1 cellular context compared by ENCODE assay signal in the genomic region with DNA sequence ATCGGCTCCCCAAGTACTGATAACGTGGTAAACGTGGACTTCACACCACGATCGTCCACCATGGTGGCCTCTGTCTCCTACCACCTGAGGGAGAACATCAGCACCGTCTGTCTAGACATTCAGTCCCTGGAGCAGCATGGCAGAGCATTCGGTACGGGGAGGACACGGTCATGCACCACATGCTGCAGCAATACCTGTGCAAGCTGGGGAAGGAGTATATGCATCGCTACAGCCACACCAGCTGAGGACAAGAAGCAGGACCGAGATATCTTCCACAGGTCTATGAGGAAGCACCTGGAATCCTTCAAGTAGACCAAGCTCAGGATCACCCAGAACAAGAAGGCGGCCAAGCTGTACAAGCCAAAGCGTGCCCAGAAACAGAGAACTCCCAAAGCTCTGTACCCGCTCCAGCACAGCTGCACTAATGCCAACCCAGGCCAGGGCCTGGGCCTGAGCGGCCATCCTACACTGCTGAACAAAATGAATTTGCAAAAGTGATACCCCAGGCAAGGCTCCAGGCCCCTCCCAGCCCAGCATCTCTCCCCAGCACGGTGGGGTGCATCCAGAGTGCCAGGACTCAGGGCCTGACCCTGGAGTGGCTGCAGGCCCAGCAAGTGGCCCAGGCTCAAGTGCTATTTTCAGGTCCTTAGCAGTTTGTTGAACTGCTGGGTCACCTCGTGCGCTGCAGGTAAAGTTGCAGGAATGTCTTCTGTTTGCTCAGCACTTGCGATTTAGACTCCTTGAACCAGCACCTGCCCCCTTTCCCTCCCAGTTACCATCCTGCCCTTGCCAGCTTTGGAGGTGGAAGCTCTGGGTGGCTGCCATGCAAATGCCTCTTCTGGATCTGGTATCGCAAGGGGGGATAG.
A peak's percentile ranks its signal among the peaks of the same experiment; 100 is the strongest.
TF ChIP-seq lines count a peak whose summit lies in the region.

No MANE protein-coding gene starts in this region.

TF ChIP-seq in K562, 482 proteins besides CTCF, POLR2A, EP300 and RAD21 (continued from another document and continues in another):
- TF ChIP-seq, protein P1, sequence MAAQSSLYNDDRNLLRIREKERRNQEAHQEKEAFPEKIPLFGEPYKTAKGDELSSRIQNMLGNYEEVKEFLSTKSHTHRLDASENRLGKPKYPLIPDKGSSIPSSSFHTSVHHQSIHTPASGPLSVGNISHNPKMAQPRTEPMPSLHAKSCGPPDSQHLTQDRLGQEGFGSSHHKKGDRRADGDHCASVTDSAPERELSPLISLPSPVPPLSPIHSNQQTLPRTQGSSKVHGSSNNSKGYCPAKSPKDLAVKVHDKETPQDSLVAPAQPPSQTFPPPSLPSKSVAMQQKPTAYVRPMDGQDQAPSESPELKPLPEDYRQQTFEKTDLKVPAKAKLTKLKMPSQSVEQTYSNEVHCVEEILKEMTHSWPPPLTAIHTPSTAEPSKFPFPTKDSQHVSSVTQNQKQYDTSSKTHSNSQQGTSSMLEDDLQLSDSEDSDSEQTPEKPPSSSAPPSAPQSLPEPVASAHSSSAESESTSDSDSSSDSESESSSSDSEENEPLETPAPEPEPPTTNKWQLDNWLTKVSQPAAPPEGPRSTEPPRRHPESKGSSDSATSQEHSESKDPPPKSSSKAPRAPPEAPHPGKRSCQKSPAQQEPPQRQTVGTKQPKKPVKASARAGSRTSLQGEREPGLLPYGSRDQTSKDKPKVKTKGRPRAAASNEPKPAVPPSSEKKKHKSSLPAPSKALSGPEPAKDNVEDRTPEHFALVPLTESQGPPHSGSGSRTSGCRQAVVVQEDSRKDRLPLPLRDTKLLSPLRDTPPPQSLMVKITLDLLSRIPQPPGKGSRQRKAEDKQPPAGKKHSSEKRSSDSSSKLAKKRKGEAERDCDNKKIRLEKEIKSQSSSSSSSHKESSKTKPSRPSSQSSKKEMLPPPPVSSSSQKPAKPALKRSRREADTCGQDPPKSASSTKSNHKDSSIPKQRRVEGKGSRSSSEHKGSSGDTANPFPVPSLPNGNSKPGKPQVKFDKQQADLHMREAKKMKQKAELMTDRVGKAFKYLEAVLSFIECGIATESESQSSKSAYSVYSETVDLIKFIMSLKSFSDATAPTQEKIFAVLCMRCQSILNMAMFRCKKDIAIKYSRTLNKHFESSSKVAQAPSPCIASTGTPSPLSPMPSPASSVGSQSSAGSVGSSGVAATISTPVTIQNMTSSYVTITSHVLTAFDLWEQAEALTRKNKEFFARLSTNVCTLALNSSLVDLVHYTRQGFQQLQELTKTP (IDR thresholded peaks at IDR 0.05; ENCODE audit: low read depth in 1 of 2, partially characterized antibody in 2 of 2): no peak
- TF ChIP-seq, protein P2, sequence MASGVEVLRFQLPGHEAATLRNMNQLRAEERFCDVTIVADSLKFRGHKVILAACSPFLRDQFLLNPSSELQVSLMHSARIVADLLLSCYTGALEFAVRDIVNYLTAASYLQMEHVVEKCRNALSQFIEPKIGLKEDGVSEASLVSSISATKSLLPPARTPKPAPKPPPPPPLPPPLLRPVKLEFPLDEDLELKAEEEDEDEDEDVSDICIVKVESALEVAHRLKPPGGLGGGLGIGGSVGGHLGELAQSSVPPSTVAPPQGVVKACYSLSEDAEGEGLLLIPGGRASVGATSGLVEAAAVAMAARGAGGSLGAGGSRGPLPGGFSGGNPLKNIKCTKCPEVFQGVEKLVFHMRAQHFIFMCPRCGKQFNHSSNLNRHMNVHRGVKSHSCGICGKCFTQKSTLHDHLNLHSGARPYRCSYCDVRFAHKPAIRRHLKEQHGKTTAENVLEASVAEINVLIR (CRISPR knock-in tag; IDR thresholded peaks at IDR 0.05): no peak
- TF ChIP-seq, protein P3, sequence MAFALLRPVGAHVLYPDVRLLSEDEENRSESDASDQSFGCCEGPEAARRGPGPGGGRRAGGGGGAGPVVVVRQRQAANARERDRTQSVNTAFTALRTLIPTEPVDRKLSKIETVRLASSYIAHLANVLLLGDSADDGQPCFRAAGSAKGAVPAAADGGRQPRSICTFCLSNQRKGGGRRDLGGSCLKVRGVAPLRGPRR (CRISPR knock-in tag; IDR thresholded peaks at IDR 0.05): no peak
- TF ChIP-seq, protein P4, sequence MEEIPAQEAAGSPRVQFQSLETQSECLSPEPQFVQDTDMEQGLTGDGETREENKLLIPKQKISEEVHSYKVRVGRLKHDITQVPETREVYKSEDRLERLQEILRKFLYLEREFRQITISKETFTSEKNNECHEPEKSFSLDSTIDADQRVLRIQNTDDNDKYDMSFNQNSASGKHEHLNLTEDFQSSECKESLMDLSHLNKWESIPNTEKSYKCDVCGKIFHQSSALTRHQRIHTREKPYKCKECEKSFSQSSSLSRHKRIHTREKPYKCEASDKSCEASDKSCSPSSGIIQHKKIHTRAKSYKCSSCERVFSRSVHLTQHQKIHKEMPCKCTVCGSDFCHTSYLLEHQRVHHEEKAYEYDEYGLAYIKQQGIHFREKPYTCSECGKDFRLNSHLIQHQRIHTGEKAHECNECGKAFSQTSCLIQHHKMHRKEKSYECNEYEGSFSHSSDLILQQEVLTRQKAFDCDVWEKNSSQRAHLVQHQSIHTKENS (CRISPR knock-in tag; IDR thresholded peaks at IDR 0.05): no peak
- TF ChIP-seq, protein P5, sequence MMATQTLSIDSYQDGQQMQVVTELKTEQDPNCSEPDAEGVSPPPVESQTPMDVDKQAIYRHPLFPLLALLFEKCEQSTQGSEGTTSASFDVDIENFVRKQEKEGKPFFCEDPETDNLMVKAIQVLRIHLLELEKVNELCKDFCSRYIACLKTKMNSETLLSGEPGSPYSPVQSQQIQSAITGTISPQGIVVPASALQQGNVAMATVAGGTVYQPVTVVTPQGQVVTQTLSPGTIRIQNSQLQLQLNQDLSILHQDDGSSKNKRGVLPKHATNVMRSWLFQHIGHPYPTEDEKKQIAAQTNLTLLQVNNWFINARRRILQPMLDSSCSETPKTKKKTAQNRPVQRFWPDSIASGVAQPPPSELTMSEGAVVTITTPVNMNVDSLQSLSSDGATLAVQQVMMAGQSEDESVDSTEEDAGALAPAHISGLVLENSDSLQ (IDR thresholded peaks at IDR 0.05): no peak
- TF ChIP-seq, protein P6, sequence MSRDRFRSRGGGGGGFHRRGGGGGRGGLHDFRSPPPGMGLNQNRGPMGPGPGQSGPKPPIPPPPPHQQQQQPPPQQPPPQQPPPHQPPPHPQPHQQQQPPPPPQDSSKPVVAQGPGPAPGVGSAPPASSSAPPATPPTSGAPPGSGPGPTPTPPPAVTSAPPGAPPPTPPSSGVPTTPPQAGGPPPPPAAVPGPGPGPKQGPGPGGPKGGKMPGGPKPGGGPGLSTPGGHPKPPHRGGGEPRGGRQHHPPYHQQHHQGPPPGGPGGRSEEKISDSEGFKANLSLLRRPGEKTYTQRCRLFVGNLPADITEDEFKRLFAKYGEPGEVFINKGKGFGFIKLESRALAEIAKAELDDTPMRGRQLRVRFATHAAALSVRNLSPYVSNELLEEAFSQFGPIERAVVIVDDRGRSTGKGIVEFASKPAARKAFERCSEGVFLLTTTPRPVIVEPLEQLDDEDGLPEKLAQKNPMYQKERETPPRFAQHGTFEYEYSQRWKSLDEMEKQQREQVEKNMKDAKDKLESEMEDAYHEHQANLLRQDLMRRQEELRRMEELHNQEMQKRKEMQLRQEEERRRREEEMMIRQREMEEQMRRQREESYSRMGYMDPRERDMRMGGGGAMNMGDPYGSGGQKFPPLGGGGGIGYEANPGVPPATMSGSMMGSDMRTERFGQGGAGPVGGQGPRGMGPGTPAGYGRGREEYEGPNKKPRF (IDR thresholded peaks at IDR 0.05; ENCODE audit: low read depth, low read length): no peak
- no peak for TF ChIP-seq SMAD1 (IDR thresholded peaks at IDR 0.05; ENCODE audit: low read depth, low read length, partially characterized antibody)
- no peak for TF ChIP-seq ZNF785 (CRISPR knock-in tag; IDR thresholded peaks at IDR 0.05)
- TF ChIP-seq ETV6 (IDR thresholded peaks at IDR 0.05; ENCODE audit: borderline replicate concordance in 1 of 2, low read depth in 2 of 2, low read length in 1 of 2): no peak
- no peak for TF ChIP-seq ETV6 (CRISPR knock-in tag; IDR thresholded peaks at IDR 0.05; ENCODE audit: borderline replicate concordance)
- no peak for TF ChIP-seq SMAD3 (CRISPR knock-in tag; conservative IDR thresholded peaks at IDR 0.05)
- TF ChIP-seq, protein P7, sequence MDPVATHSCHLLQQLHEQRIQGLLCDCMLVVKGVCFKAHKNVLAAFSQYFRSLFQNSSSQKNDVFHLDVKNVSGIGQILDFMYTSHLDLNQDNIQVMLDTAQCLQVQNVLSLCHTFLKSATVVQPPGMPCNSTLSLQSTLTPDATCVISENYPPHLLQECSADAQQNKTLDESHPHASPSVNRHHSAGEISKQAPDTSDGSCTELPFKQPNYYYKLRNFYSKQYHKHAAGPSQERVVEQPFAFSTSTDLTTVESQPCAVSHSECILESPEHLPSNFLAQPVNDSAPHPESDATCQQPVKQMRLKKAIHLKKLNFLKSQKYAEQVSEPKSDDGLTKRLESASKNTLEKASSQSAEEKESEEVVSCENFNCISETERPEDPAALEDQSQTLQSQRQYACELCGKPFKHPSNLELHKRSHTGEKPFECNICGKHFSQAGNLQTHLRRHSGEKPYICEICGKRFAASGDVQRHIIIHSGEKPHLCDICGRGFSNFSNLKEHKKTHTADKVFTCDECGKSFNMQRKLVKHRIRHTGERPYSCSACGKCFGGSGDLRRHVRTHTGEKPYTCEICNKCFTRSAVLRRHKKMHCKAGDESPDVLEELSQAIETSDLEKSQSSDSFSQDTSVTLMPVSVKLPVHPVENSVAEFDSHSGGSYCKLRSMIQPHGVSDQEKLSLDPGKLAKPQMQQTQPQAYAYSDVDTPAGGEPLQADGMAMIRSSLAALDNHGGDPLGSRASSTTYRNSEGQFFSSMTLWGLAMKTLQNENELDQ (CRISPR knock-in tag; IDR thresholded peaks at IDR 0.05; ENCODE audit: borderline replicate concordance): no peak
- no peak for TF ChIP-seq NCOA1 (IDR thresholded peaks at IDR 0.05; ENCODE audit: low read depth)
- no peak for TF ChIP-seq TARDBP (IDR thresholded peaks at IDR 0.05)
- TF ChIP-seq ESRRA (IDR thresholded peaks at IDR 0.05; ENCODE audit: borderline replicate concordance, low read depth): no peak
- TF ChIP-seq, protein P8, sequence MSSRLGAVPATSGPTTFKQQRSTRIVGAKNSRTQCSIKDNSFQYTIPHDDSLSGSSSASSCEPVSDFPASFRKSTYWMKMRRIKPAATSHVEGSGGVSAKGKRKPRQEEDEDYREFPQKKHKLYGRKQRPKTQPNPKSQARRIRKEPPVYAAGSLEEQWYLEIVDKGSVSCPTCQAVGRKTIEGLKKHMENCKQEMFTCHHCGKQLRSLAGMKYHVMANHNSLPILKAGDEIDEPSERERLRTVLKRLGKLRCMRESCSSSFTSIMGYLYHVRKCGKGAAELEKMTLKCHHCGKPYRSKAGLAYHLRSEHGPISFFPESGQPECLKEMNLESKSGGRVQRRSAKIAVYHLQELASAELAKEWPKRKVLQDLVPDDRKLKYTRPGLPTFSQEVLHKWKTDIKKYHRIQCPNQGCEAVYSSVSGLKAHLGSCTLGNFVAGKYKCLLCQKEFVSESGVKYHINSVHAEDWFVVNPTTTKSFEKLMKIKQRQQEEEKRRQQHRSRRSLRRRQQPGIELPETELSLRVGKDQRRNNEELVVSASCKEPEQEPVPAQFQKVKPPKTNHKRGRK (tag; IDR thresholded peaks at IDR 0.05): no peak
- no peak for TF ChIP-seq HEY1 (CRISPR knock-in tag; IDR thresholded peaks at IDR 0.05; ENCODE audit: borderline replicate concordance)
- no peak for TF ChIP-seq TCF7L2 (IDR thresholded peaks at IDR 0.05; ENCODE audit: low read depth, low read length)
- TF ChIP-seq, protein P9, sequence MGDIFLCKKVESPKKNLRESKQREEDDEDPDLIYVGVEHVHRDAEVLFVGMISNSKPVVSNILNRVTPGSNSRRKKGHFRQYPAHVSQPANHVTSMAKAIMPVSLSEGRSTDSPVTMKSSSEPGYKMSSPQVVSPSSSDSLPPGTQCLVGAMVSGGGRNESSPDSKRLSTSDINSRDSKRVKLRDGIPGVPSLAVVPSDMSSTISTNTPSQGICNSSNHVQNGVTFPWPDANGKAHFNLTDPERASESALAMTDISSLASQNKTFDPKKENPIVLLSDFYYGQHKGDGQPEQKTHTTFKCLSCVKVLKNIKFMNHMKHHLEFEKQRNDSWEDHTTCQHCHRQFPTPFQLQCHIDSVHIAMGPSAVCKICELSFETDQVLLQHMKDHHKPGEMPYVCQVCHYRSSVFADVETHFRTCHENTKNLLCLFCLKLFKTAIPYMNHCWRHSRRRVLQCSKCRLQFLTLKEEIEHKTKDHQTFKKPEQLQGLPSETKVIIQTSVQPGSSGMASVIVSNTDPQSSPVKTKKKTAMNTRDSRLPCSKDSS (IDR thresholded peaks at IDR 0.05; ENCODE audit: low read depth, partially characterized antibody): no peak
- TF ChIP-seq BDP1 (IDR thresholded peaks at IDR 0.05; ENCODE audit: insufficient read depth, insufficient read length): no peak
- no peak for TF ChIP-seq ZNF24 (IDR thresholded peaks at IDR 0.05)
- no peak for TF ChIP-seq ZFP30 (CRISPR knock-in tag; IDR thresholded peaks at IDR 0.05; ENCODE audit: borderline replicate concordance)
- TF ChIP-seq CHD2 (IDR thresholded peaks at IDR 0.05; ENCODE audit: low read depth, low read length): peak; percentile 2; the same call in 1 of the 2 replicates
- TF ChIP-seq RAD51 (IDR thresholded peaks at IDR 0.05; ENCODE audit: borderline replicate concordance, low read depth): no peak
- TF ChIP-seq ZNF124 (CRISPR knock-in tag; IDR thresholded peaks at IDR 0.05): no peak
- TF ChIP-seq FOXK1 (CRISPR knock-in tag; IDR thresholded peaks at IDR 0.05; ENCODE audit: borderline replicate concordance): no peak
- TF ChIP-seq ZFP36 (IDR thresholded peaks at IDR 0.05; ENCODE audit: low read depth, low read length, partially characterized antibody): no peak
- TF ChIP-seq ZEB2 (IDR thresholded peaks at IDR 0.05): no peak
- TF ChIP-seq MAFK (IDR thresholded peaks at IDR 0.05; ENCODE audit: low read length): no peak
- no peak for TF ChIP-seq ZNF717 (CRISPR knock-in tag; IDR thresholded peaks at IDR 0.05)
- TF ChIP-seq SP2 (IDR thresholded peaks at IDR 0.05; ENCODE audit: extremely low read depth, low read depth, low read length, poor library complexity, severe bottlenecking): no peak
- no peak for TF ChIP-seq LEF1 (IDR thresholded peaks at IDR 0.05)
- TF ChIP-seq, protein P10, sequence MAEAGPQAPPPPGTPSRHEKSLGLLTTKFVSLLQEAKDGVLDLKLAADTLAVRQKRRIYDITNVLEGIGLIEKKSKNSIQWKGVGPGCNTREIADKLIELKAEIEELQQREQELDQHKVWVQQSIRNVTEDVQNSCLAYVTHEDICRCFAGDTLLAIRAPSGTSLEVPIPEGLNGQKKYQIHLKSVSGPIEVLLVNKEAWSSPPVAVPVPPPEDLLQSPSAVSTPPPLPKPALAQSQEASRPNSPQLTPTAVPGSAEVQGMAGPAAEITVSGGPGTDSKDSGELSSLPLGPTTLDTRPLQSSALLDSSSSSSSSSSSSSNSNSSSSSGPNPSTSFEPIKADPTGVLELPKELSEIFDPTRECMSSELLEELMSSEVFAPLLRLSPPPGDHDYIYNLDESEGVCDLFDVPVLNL (CRISPR knock-in tag; IDR thresholded peaks at IDR 0.05; ENCODE audit: low read depth): no peak
- TF ChIP-seq, protein P11, sequence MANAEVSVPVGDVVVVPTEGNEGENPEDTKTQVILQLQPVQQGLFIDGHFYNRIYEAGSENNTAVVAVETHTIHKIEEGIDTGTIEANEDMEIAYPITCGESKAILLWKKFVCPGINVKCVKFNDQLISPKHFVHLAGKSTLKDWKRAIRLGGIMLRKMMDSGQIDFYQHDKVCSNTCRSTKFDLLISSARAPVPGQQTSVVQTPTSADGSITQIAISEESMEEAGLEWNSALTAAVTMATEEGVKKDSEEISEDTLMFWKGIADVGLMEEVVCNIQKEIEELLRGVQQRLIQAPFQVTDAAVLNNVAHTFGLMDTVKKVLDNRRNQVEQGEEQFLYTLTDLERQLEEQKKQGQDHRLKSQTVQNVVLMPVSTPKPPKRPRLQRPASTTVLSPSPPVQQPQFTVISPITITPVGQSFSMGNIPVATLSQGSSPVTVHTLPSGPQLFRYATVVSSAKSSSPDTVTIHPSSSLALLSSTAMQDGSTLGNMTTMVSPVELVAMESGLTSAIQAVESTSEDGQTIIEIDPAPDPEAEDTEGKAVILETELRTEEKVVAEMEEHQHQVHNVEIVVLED (CRISPR knock-in tag; IDR thresholded peaks at IDR 0.05): no peak
- no peak for TF ChIP-seq PTTG1 (tag; IDR thresholded peaks at IDR 0.05; ENCODE audit: low read depth)
- TF ChIP-seq MYC (IDR thresholded peaks at IDR 0.05; ENCODE audit: low read depth, low read length): no peak
- TF ChIP-seq MYC (CRISPR knock-in tag; IDR thresholded peaks at IDR 0.05; ENCODE audit: borderline replicate concordance, low read depth): no peak
